Comparison of ENCODE assay signal across 18 cellular contexts in the genomic region with DNA sequence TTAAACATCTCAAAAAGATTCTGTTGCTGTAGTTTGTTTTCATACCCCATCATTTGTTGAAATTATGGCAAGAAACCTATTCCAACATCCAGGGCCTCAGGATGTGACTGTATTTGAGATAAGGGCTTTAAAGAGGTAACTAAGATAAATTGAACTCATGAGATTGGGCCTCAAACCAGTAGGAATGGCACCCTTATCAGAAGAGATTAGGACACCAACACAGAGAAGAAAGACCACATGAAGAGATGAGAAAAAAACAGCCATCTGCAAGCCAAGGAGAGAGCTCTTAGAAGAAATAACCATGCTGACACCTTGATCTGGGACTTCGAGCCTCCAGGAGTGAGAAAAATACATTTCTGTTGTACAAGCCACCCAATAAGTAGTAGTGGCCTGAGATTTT.
"Had no signal": no experiment of that assay in that cellular context is flagged by ENCODE, and none has a peak within 500 bp of the region (broad histone marks: within the 10 kb centered on the region; RNA-seq: fewer than 3 reads in every experiment).

No MANE protein-coding gene starts in this region.

- H3K27ac ChIP-seq: KMS-11, Peyer's patch, SJCRH30 had no signal

- DNase-seq: IMR-90, Kasumi-1, MM.1S, NCI-H1092 treated with DMSO at 0.1 percent for 48 hours, NCI-H1436, NCI-H187, NCI-H2029, NCI-H2081 treated with DMSO at 0.1 percent for 48 hours, NCI-H2171 treated with DMSO at 0.1 percent for 48 hours, NCI-H524, NCI-H526 treated with DMSO at 0.1 percent for 48 hours, NCI-H774, PC-3, Peyer's patch, SHP77 treated with DMSO at 0.1 percent for 48 hours, SJCRH30 had no signal

- H3K4me3 ChIP-seq: K562, Peyer's patch, SJCRH30 had no signal

- H3K4me2 ChIP-seq: KMS-11 had no signal

- H3K9ac ChIP-seq: KMS-11 had no signal

- H3K27me3 ChIP-seq: Peyer's patch, SJCRH30 had no signal

- H3K36me3 ChIP-seq: Peyer's patch, SJCRH30 had no signal

- H3K4me1 ChIP-seq: Peyer's patch, SJCRH30 had no signal
